Comparison of ENCODE assay signal across 1 cellular context in genomic region chr1:37478890-37479254, GRCh38.
TF ChIP-seq lines count a peak whose summit lies in the region.

No MANE protein-coding gene starts in this region.

TF ChIP-seq in GM23338, 12 proteins besides CTCF, POLR2A, EP300 and RAD21 (continued from another document):
- TF ChIP-seq ZNF462 (CRISPR knock-in tag; IDR thresholded peaks at IDR 0.05): no peak
- no peak for TF ChIP-seq ZNF331 (CRISPR knock-in tag; IDR thresholded peaks at IDR 0.05; ENCODE audit: low read depth)
